13 cellular contexts compared by ENCODE assay signal in genomic region chr18:27713037-27713726, GRCh38.
DNase-seq lines count a peak whose midpoint lies in the region.
"Had no signal": no experiment of that assay in that cellular context is flagged by ENCODE, and none has a peak within 500 bp of the region (broad histone marks: within the 10 kb centered on the region; RNA-seq: fewer than 3 reads in every experiment).

No MANE protein-coding gene starts in this region.

- H3K4me3 ChIP-seq in H7 (ENCODE audit: insufficient read depth, low read depth, low read length), result no peak overlapping the region
- H3K4me3 ChIP-seq: lower lobe of right lung, transverse colon had no signal

- H3K4me1 Mint-ChIP-seq in activated naive CD4-positive, alpha-beta T cell treated with anti-CD3 and anti-CD28 coated beads, Interleukin-2, amount 10 ng/mL, durations not matched to agents 7 days and 5 days, result no peaks in the 10 kb centered on the region
- no peaks in the 10 kb centered on the region for H3K4me1 Mint-ChIP-seq in activated T-cell treated with anti-CD3 and anti-CD28 coated beads, Interleukin-2, amount 50 U/mL, for 24 hours (ENCODE audit: low read depth)

- H3K27me3 ChIP-seq in H7 (ENCODE audit: control insufficient read depth, insufficient read depth, low read length), result no peaks in the 10 kb centered on the region
- H3K27me3 ChIP-seq: transverse colon had no signal

- DNase-seq in DMS153 (lab: John Stamatoyannopoulos, UW) (peak; percentile 81), NCI-H146 (lab: John Stamatoyannopoulos, UW) (peak; percentile 77), SHP77 (lab: John Stamatoyannopoulos, UW) (peak; percentile 53 to 83), iris pigment epithelial cell (ENCODE audit: low read depth) (peak; percentile 34), H7 (no peak)
- no peak for DNase-seq in activated naive CD4-positive, alpha-beta T cell treated with anti-CD3 and anti-CD28 coated beads, Interleukin-2, amount 10 ng/mL, durations not matched to agents 7 days and 5 days
- DNase-seq in stimulated activated CD4-positive, alpha-beta T cell treated with anti-CD3 and anti-CD28 coated beads, Interleukin-2, amount 100 ng/mL, for 24 hours, result no peak
- DNase-seq in activated T-cell treated with anti-CD3 and anti-CD28 coated beads, Interleukin-2, amount 50 U/mL, for 24 hours, result no peak
- DNase-seq: activated CD4-positive, alpha-beta T cell treated with anti-CD3 and anti-CD28 coated beads, Interleukin-2, amount 50 U/mL, for 48 hours; activated naive CD4-positive, alpha-beta T cell treated with anti-CD3 and anti-CD28 coated beads, Interleukin-2, amount 50 U/mL, for 16 hours; GF-D8; lower lobe of right lung; transverse colon had no signal

- no peaks in the 10 kb centered on the region for H3K27me3 Mint-ChIP-seq in activated naive CD4-positive, alpha-beta T cell treated with anti-CD3 and anti-CD28 coated beads, Interleukin-2, amount 10 ng/mL, durations not matched to agents 7 days and 5 days
- no peaks in the 10 kb centered on the region for H3K27me3 Mint-ChIP-seq in activated T-cell treated with anti-CD3 and anti-CD28 coated beads, Interleukin-2, amount 50 U/mL, for 24 hours

- H3K4me3 Mint-ChIP-seq in activated naive CD4-positive, alpha-beta T cell treated with anti-CD3 and anti-CD28 coated beads, Interleukin-2, amount 10 ng/mL, durations not matched to agents 7 days and 5 days, result no peak overlapping the region
- H3K4me3 Mint-ChIP-seq in activated T-cell treated with anti-CD3 and anti-CD28 coated beads, Interleukin-2, amount 50 U/mL, for 24 hours, result no peak overlapping the region

- H3K27ac Mint-ChIP-seq in activated naive CD4-positive, alpha-beta T cell treated with anti-CD3 and anti-CD28 coated beads, Interleukin-2, amount 10 ng/mL, durations not matched to agents 7 days and 5 days, result no peak overlapping the region
- no peak overlapping the region for H3K27ac Mint-ChIP-seq in activated T-cell treated with anti-CD3 and anti-CD28 coated beads, Interleukin-2, amount 50 U/mL, for 24 hours

- CTCF ChIA-PET in activated naive CD4-positive, alpha-beta T cell treated with anti-CD3 and anti-CD28 coated beads, Interleukin-2, amount 10 ng/mL, durations not matched to agents 7 days and 5 days (lab: Charles Lee), result no interaction called here

- H3K36me3 Mint-ChIP-seq in activated naive CD4-positive, alpha-beta T cell treated with anti-CD3 and anti-CD28 coated beads, Interleukin-2, amount 10 ng/mL, durations not matched to agents 7 days and 5 days, result no peaks in the 10 kb centered on the region
- H3K36me3 Mint-ChIP-seq in activated T-cell treated with anti-CD3 and anti-CD28 coated beads, Interleukin-2, amount 50 U/mL, for 24 hours (ENCODE audit: low read depth), result no peaks in the 10 kb centered on the region

- H3K9me3 Mint-ChIP-seq in activated naive CD4-positive, alpha-beta T cell treated with anti-CD3 and anti-CD28 coated beads, Interleukin-2, amount 10 ng/mL, durations not matched to agents 7 days and 5 days, result peaks cover 19% of the 10 kb centered on the region
- peaks cover 30% of the 10 kb centered on the region for H3K9me3 Mint-ChIP-seq in activated T-cell treated with anti-CD3 and anti-CD28 coated beads, Interleukin-2, amount 50 U/mL, for 24 hours

- H3K36me3 ChIP-seq in H7 (replicated peaks; ENCODE audit: control insufficient read depth, insufficient read depth, low read length), result no peaks in the 10 kb centered on the region
- H3K36me3 ChIP-seq: lower lobe of right lung, transverse colon had no signal

Comparison
In these comparisons a context has a peak if more than half of its experiments do, and no peak if none do; other contexts are left out.
1. DNase-seq: peak in DMS153 (single experiment), NCI-H146 (single experiment), SHP77 (2 of 2) and iris pigment epithelial cell (single experiment); none in H7 (single experiment), activated naive CD4-positive, alpha-beta T cell treated with anti-CD3 and anti-CD28 coated beads, Interleukin-2, amount 10 ng/mL, durations not matched to agents 7 days and 5 days (single experiment), stimulated activated CD4-positive, alpha-beta T cell treated with anti-CD3 and anti-CD28 coated beads, Interleukin-2, amount 100 ng/mL, for 24 hours (0 of 2) and activated T-cell treated with anti-CD3 and anti-CD28 coated beads, Interleukin-2, amount 50 U/mL, for 24 hours (single experiment).